26 cellular contexts compared by ENCODE assay signal in genomic region chr2:60456115-60456770, GRCh38.
DNase-seq lines count a peak whose midpoint lies in the region; ATAC-seq and TF ChIP-seq lines count a peak whose summit lies in the region.
"Had no signal": no experiment of that assay in that cellular context is flagged by ENCODE, and none has a peak within 500 bp of the region (broad histone marks: within the 10 kb centered on the region; RNA-seq: fewer than 3 reads in every experiment).

No MANE protein-coding gene starts in this region.

- RAD21 ChIA-PET in HCT116 (lab: Charles Lee; ENCODE audit: low non-redundant PET in 1 of 2, low total read pairs in 2 of 2, uncharacterized antibody in 2 of 2, unreplicated experiment in 2 of 2), result no interaction called here

- H3K4me2 ChIP-seq in HCT116 (ENCODE audit: low read length), result no peak overlapping the region
- H3K4me2 ChIP-seq: BLaER1 had no signal

- POLR2A ChIA-PET in A673 (lab: Charles Lee; ENCODE audit: low non-redundant PET), result no interaction called here
- POLR2A ChIA-PET in HCT116 (lab: Charles Lee), result no interaction called here
- POLR2A ChIA-PET in activated B cell treated with CpG ODN at 0.5 μM for 24 hours (lab: Charles Lee), result interaction anchor here (1.0 kb wide), 1 partner anchor 16 kb away, joined by 3 read pairs; no protein-coding TSS in a partner anchor

- H3K9me3 Mint-ChIP-seq in activated B cell treated with CpG ODN at 0.5 μM for 24 hours (no peaks in the 10 kb centered on the region), mesothelial cell of epicardium (peaks cover 5% of the 10 kb centered on the region)
- no peaks in the 10 kb centered on the region for H3K9me3 Mint-ChIP-seq in T-helper 2 cell treated with Interferon-gamma antibody and Interleukin-4, amounts not matched to agents 5 μg/mL and 100 μg/mL, for 36 hours
- H3K9me3 Mint-ChIP-seq: activated CD4-positive, alpha-beta T cell treated with anti-CD3 and anti-CD28 coated beads, Interleukin-2, amount 10 ng/mL, durations not matched to agents 7 days and 5 days; activated naive CD4-positive, alpha-beta T cell treated with anti-CD3 and anti-CD28 coated beads, Interleukin-2, amount 50 U/mL, for 24 hours; T-helper 1 cell treated with Interleukin-12 subunit alpha and Interleukin-12 subunit beta and Interleukin-4 antibody, amounts not matched to agents 30 μg/mL and 1 μg/mL, for 36 hours had no signal

- H3K79me2 ChIP-seq in HCT116 (ENCODE audit: insufficient read depth, low read length), result no peaks in the 10 kb centered on the region

- peaks cover 77% of the 10 kb centered on the region for H3K36me3 Mint-ChIP-seq in activated B cell treated with CpG ODN at 0.5 μM for 24 hours (ENCODE audit: low read depth)
- H3K36me3 Mint-ChIP-seq in mesothelial cell of epicardium, result peaks cover 20% of the 10 kb centered on the region
- no peaks in the 10 kb centered on the region for H3K36me3 Mint-ChIP-seq in T-helper 2 cell treated with Interferon-gamma antibody and Interleukin-4, amounts not matched to agents 5 μg/mL and 100 μg/mL, for 36 hours (ENCODE audit: low read depth)
- H3K36me3 Mint-ChIP-seq: activated CD8-positive, alpha-beta memory T cell treated with anti-CD3 and anti-CD28 coated beads, Interleukin-2, amount 10 ng/mL, durations not matched to agents 7 days and 5 days; activated naive CD4-positive, alpha-beta T cell treated with anti-CD3 and anti-CD28 coated beads, Interleukin-2, amount 50 U/mL, for 24 hours had no signal

- no peak overlapping the region for H2AFZ ChIP-seq in HCT116 (ENCODE audit: low read depth, low read length, poor library complexity, severe bottlenecking)

- CTCF ChIA-PET in A673 (lab: Charles Lee), result no interaction called here
- CTCF ChIA-PET in HCT116 (lab: Charles Lee), result interaction anchor here (1.2 kb wide), 1 partner anchor 17 kb away, joined by 3 read pairs; no protein-coding TSS in a partner anchor
- CTCF ChIA-PET in activated B cell treated with CpG ODN at 0.5 μM for 24 hours (lab: Charles Lee), result interaction anchor here (0.9 to 1.8 kb wide), 2 partner anchors 9 to 18 kb away, joined by 3 to 4 read pairs; no protein-coding TSS in a partner anchor

- H3K36me3 ChIP-seq in A673 (ENCODE audit: insufficient read depth, low read length, poor library complexity, severe bottlenecking) (no peaks in the 10 kb centered on the region), HCT116 (ENCODE audit: control insufficient read depth in 1 of 2, insufficient read depth in 2 of 2, low read length in 2 of 2) (no peaks in the 10 kb centered on the region), tibial artery (peaks cover 0 to 10% (median 0%) of the 10 kb centered on the region in 3 donors)
- H3K36me3 ChIP-seq: thoracic aorta had no signal

- peaks cover 6% of the 10 kb centered on the region for H3K27me3 ChIP-seq in A673 (replicated peaks; ENCODE audit: insufficient read depth, low read depth, low read length, poor library complexity)
- 0 out of 2 replicates have a peak, but pooled peaks cover 8% of the 10 kb centered on the region for H3K27me3 ChIP-seq in HCT116 (ENCODE audit: insufficient read depth, low read length)
- H3K27me3 ChIP-seq in tibial artery, result no peaks in the 10 kb centered on the region
- H3K27me3 ChIP-seq: BLaER1 had no signal

- H4K20me1 ChIP-seq in HCT116 (ENCODE audit: insufficient read depth), result no peaks in the 10 kb centered on the region

- no peaks in the 10 kb centered on the region for H3K9me2 ChIP-seq in HCT116 (ENCODE audit: insufficient read depth)

- intact Hi-C loops in A673 (cut with micrococcal nuclease; ENCODE audit: unreplicated experiment) (no loop called here), HCT116 (cut with micrococcal nuclease) (no loop called here), activated B cell treated with CpG ODN at 0.5 μM for 24 hours (cut with micrococcal nuclease) (loop anchor here (1.0 kb wide), 1 partner anchor 8 kb away; no protein-coding TSS in a partner anchor), tibial artery (cut with DNase I; ENCODE audit: low total_unique reads) (loop anchor here (5.0 kb wide), 1 partner anchor 1194 kb away; no protein-coding TSS in a partner anchor)

- no peak overlapping the region for H3K9ac ChIP-seq in HCT116 (ENCODE audit: low read length)
- H3K9ac ChIP-seq: BLaER1 had no signal

- DNase-seq in A673 (ENCODE audit: low spot score) (no peak), HCT116 (ENCODE audit: low read depth, low spot score) (no peak), activated B cell treated with CpG ODN at 0.5 μM for 24 hours (no peak), mesothelial cell of epicardium (ENCODE audit: low spot score in 2 of 2, unreplicated experiment in 2 of 2) (no peak), tibial artery (no peak), T-helper 1 cell (no peak), RPMI8226 (no peak)
- DNase-seq in T-helper 2 cell treated with Interferon-gamma antibody and Interleukin-4, amounts not matched to agents 5 μg/mL and 100 μg/mL, for 36 hours (ENCODE audit: low spot score), result no peak
- DNase-seq: activated CD4-positive, alpha-beta T cell treated with anti-CD3 and anti-CD28 coated beads, Interleukin-2, amount 10 ng/mL, durations not matched to agents 7 days and 5 days; activated CD8-positive, alpha-beta memory T cell treated with anti-CD3 and anti-CD28 coated beads, Interleukin-2, amount 10 ng/mL, durations not matched to agents 7 days and 5 days; anterior cingulate cortex; Caco-2; central memory CD4-positive, alpha-beta T cell; hypothalamus; left ventricle myocardium inferior; mucosa of descending colon; NCI-H1048; NCI-H187 treated with DMSO at 0.1 percent for 48 hours; NCI-H69; SHP77; stimulated activated CD4-positive, alpha-beta T cell treated with anti-CD3 and anti-CD28 coated beads, Interleukin-1b, Interleukin-23, amount 100 ng/mL, for 48 hours had no signal

- BruUV-seq in A673 (replicated peaks; lab: Mats Ljungman, UMichigan) (no TSS peak), HCT116 (replicated peaks; lab: Mats Ljungman, UMichigan) (no TSS peak)

- H3K4me1 Mint-ChIP-seq in activated B cell treated with CpG ODN at 0.5 μM for 24 hours, result peaks cover 41% of the 10 kb centered on the region
- H3K4me1 Mint-ChIP-seq in mesothelial cell of epicardium, result peaks cover 19% of the 10 kb centered on the region
- no peaks in the 10 kb centered on the region for H3K4me1 Mint-ChIP-seq in T-helper 2 cell treated with Interferon-gamma antibody and Interleukin-4, amounts not matched to agents 5 μg/mL and 100 μg/mL, for 36 hours (ENCODE audit: low read depth)
- H3K4me1 Mint-ChIP-seq: activated CD8-positive, alpha-beta memory T cell treated with anti-CD3 and anti-CD28 coated beads, Interleukin-2, amount 10 ng/mL, durations not matched to agents 7 days and 5 days; activated naive CD4-positive, alpha-beta T cell treated with anti-CD3 and anti-CD28 coated beads, Interleukin-2, amount 50 U/mL, for 24 hours had no signal

- no peak overlapping the region for H3K27ac ChIP-seq in A673 (ENCODE audit: low read depth, low read length, poor library complexity, severe bottlenecking)
- no peak overlapping the region for H3K27ac ChIP-seq in HCT116 (ENCODE audit: low read depth, low read length)
- no peak overlapping the region for H3K27ac ChIP-seq in tibial artery
- H3K27ac ChIP-seq: BLaER1, epithelial cell of prostate, left ventricle myocardium inferior, thoracic aorta had no signal

- no peak overlapping the region for H3K4me3 ChIP-seq in A673 (ENCODE audit: low read depth, low read length, poor library complexity, severe bottlenecking)
- H3K4me3 ChIP-seq in HCT116 (replicated peaks in 1 of 2; ENCODE audit: low read depth in 1 of 2, low read length in 2 of 2), result no peak overlapping the region
- no peak overlapping the region for H3K4me3 ChIP-seq in tibial artery
- H3K4me3 ChIP-seq: BLaER1, left ventricle myocardium inferior, mucosa of descending colon, thoracic aorta had no signal

- TF ChIP-seq POLR2A in HCT116 (IDR thresholded peaks at IDR 0.05; ENCODE audit: borderline replicate concordance, extremely low read depth, insufficient read depth, insufficient read length), result no peak

- H3K4me1 ChIP-seq in A673 (ENCODE audit: insufficient read depth, low read length, poor library complexity, severe bottlenecking) (no peaks in the 10 kb centered on the region), HCT116 (ENCODE audit: control insufficient read depth in 1 of 2, insufficient read depth in 2 of 2, low read length in 2 of 2) (no peaks in the 10 kb centered on the region), tibial artery (no peaks in the 10 kb centered on the region)
- H3K4me1 ChIP-seq: BLaER1, Caco-2, left ventricle myocardium inferior had no signal

- no peak overlapping the region for H3K4me3 Mint-ChIP-seq in activated B cell treated with CpG ODN at 0.5 μM for 24 hours
- H3K4me3 Mint-ChIP-seq in mesothelial cell of epicardium, result no peak overlapping the region
- no peak overlapping the region for H3K4me3 Mint-ChIP-seq in T-helper 2 cell treated with Interferon-gamma antibody and Interleukin-4, amounts not matched to agents 5 μg/mL and 100 μg/mL, for 36 hours
- H3K4me3 Mint-ChIP-seq: activated CD4-positive, alpha-beta T cell treated with anti-CD3 and anti-CD28 coated beads, Interleukin-2, amount 10 ng/mL, durations not matched to agents 7 days and 5 days; activated CD8-positive, alpha-beta memory T cell treated with anti-CD3 and anti-CD28 coated beads, Interleukin-2, amount 10 ng/mL, durations not matched to agents 7 days and 5 days; activated naive CD4-positive, alpha-beta T cell treated with anti-CD3 and anti-CD28 coated beads, Interleukin-2, amount 50 U/mL, for 24 hours; T-helper 1 cell treated with Interleukin-12 subunit alpha and Interleukin-12 subunit beta and Interleukin-4 antibody, amounts not matched to agents 30 μg/mL and 1 μg/mL, for 36 hours had no signal

- TF ChIP-seq CTCF in A673 (conservative IDR thresholded peaks at IDR 0.05; ENCODE audit: low read depth, low read length), result 0 out of 2 replicates have a peak, but pooled peaks have one; percentile 12
- TF ChIP-seq CTCF in HCT116 (IDR thresholded peaks at IDR 0.05 in 2 of 3, conservative IDR thresholded peaks at IDR 0.05 in 1 of 3; ENCODE audit: borderline replicate concordance in 1 of 3, insufficient read depth in 1 of 3, low read depth in 2 of 3, low read length in 2 of 3), result peak in 2 of 3 experiments; percentile 28 to 45; a peak in 3 of 6 replicates
- no peak for TF ChIP-seq CTCF in activated B cell treated with CpG ODN at 0.5 μM for 24 hours (IDR thresholded peaks at IDR 0.05)
- no peak for TF ChIP-seq CTCF in mesothelial cell of epicardium (IDR thresholded peaks at IDR 0.05; ENCODE audit: unreplicated experiment)
- TF ChIP-seq CTCF in tibial artery (IDR thresholded peaks at IDR 0.05), result no peak

- H3K9me3 ChIP-seq in A673 (ENCODE audit: low read depth, low read length, poor library complexity, severe bottlenecking) (no peaks in the 10 kb centered on the region), HCT116 (ENCODE audit: control insufficient read depth in 1 of 2, insufficient read depth in 1 of 2, low read depth in 1 of 2, low read length in 2 of 2) (no peaks in the 10 kb centered on the region), tibial artery (no peaks in the 10 kb centered on the region)
- H3K9me3 ChIP-seq: BLaER1, Caco-2, left ventricle myocardium inferior, mucosa of descending colon, thoracic aorta had no signal

- ATAC-seq in HCT116, result no peak
- no peak for ATAC-seq in activated B cell treated with CpG ODN at 0.5 μM for 24 hours (ENCODE audit: low read depth)
- ATAC-seq: activated CD8-positive, alpha-beta memory T cell treated with anti-CD3 and anti-CD28 coated beads, Interleukin-2, amount 10 ng/mL, durations not matched to agents 7 days and 5 days; mucosa of descending colon had no signal

- TF ChIP-seq RAD21 in HCT116 (IDR thresholded peaks at IDR 0.05; ENCODE audit: low read depth), result no peak

- peak overlapping the region; percentile 81 for H3K27ac Mint-ChIP-seq in activated B cell treated with CpG ODN at 0.5 μM for 24 hours
- H3K27ac Mint-ChIP-seq in mesothelial cell of epicardium, result peak overlapping the region; percentile 18
- no peak overlapping the region for H3K27ac Mint-ChIP-seq in T-helper 2 cell treated with Interferon-gamma antibody and Interleukin-4, amounts not matched to agents 5 μg/mL and 100 μg/mL, for 36 hours
- H3K27ac Mint-ChIP-seq: activated CD4-positive, alpha-beta T cell treated with anti-CD3 and anti-CD28 coated beads, Interleukin-2, amount 10 ng/mL, durations not matched to agents 7 days and 5 days; activated CD8-positive, alpha-beta memory T cell treated with anti-CD3 and anti-CD28 coated beads, Interleukin-2, amount 10 ng/mL, durations not matched to agents 7 days and 5 days; activated naive CD4-positive, alpha-beta T cell treated with anti-CD3 and anti-CD28 coated beads, Interleukin-2, amount 50 U/mL, for 24 hours; T-helper 1 cell treated with Interleukin-12 subunit alpha and Interleukin-12 subunit beta and Interleukin-4 antibody, amounts not matched to agents 30 μg/mL and 1 μg/mL, for 36 hours had no signal

- H3K27me3 Mint-ChIP-seq in activated B cell treated with CpG ODN at 0.5 μM for 24 hours (no peaks in the 10 kb centered on the region), mesothelial cell of epicardium (ENCODE audit: low read depth) (no peaks in the 10 kb centered on the region)
- peaks cover 12% of the 10 kb centered on the region for H3K27me3 Mint-ChIP-seq in T-helper 2 cell treated with Interferon-gamma antibody and Interleukin-4, amounts not matched to agents 5 μg/mL and 100 μg/mL, for 36 hours (ENCODE audit: low read depth)

Comparison
In these comparisons a context has a peak if more than half of its experiments do, and no peak if none do; other contexts are left out.
1. CTCF ChIP-seq: peak in A673 (single experiment) and HCT116 (2 of 3); none in activated B cell treated with CpG ODN at 0.5 μM for 24 hours (single experiment), mesothelial cell of epicardium (single experiment) and tibial artery (0 of 2).
2. intact Hi-C loops: an anchor here in activated B cell treated with CpG ODN at 0.5 μM for 24 hours (1.0 kb wide) and tibial artery (5.0 kb wide); none called in A673 and HCT116.